In the genomic region with DNA sequence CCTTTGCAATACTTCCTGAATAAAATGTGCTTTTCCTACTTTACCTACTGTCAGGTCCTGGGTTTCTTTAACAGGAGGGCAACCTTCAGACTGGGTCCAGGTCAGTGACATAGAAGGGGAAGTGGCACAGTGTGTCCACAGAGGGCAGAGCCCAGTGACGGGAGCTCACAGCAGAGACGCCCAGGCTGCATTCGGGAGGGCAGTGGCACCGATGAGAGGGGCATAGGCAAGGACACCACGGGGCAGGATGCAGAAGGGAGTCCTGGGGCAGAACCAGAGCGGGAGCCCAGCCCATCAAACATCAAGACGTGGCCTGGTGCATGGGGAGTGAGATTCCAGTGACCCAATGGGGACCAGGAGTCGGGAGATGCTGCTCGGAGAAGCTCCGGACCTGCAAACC, we compare ENCODE assay signal across 24 cellular contexts.
DNase-seq lines count a peak whose midpoint lies in the region; ATAC-seq, FAIRE-seq and TF ChIP-seq lines count a peak whose summit lies in the region.
"Had no signal": no experiment of that assay in that cellular context is flagged by ENCODE, and none has a peak within 500 bp of the region (broad histone marks: within the 10 kb centered on the region; RNA-seq: fewer than 3 reads in every experiment).

No MANE protein-coding gene starts in this region.

- H3K9me3 Mint-ChIP-seq in nephron (peaks cover 8% of the 10 kb centered on the region), osteocyte (ENCODE audit: unreplicated experiment) (peaks cover 3% of the 10 kb centered on the region)
- H3K9me3 Mint-ChIP-seq: CD8-positive, alpha-beta memory T cell had no signal

- no peak overlapping the region for H3K27ac ChIP-seq in HepG2 (ENCODE audit: extremely low read length, insufficient read depth, low read length)
- H3K27ac ChIP-seq in right lobe of liver: no peak overlapping the region
- H3K27ac ChIP-seq: GM23248, HL-60 had no signal

- TF ChIP-seq RAD21 in HepG2 (CRISPR knock-in tag; IDR thresholded peaks at IDR 0.05): no peak

- intact Hi-C loops in HepG2 (cut with micrococcal nuclease; ENCODE audit: unreplicated experiment): no loop called here
- intact Hi-C loops in right lobe of liver (cut with DNase I): no loop called here

- H3K9me3 ChIP-seq in HepG2 (ENCODE audit: low read length) (no peaks in the 10 kb centered on the region), right lobe of liver (no peaks in the 10 kb centered on the region)
- H3K9me3 ChIP-seq: BE2C had no signal

- BruUV-seq in HepG2 (replicated peaks; lab: Mats Ljungman, UMichigan): no TSS peak

- peaks cover 5 to 19% of the 10 kb centered on the region in 2 experiments; a peak in 4 of 5 replicates for H3K27me3 ChIP-seq in HepG2 (ENCODE audit: control insufficient read depth in 1 of 2, insufficient read depth in 2 of 2, low read length in 2 of 2)
- H3K27me3 ChIP-seq in right lobe of liver: no peaks in the 10 kb centered on the region
- H3K27me3 ChIP-seq in bronchial epithelial cell (ENCODE audit: control insufficient read depth, insufficient read depth, low read length): no peaks in the 10 kb centered on the region
- H3K27me3 ChIP-seq: BE2C had no signal

- WGBS in HepG2 (ENCODE audit: low lambda C conversion rate): 31% methylated on average over 10 of the region's 10 CpGs
- 81% methylated on average over 3 of the region's 10 CpGs for WGBS in right lobe of liver (ENCODE audit: insufficient coverage, low coverage, low lambda C conversion rate, missing lambda C conversion rate)

- TF ChIP-seq POLR2A in HepG2 (IDR thresholded peaks at IDR 0.05; ENCODE audit: insufficient read depth in 1 of 2, low read depth in 2 of 2, low read length in 2 of 2): no peak
- no peak for TF ChIP-seq POLR2A in right lobe of liver (IDR thresholded peaks at IDR 0.05)

- no peak overlapping the region for H3K9ac ChIP-seq in HepG2 (ENCODE audit: insufficient read depth, low read depth, low read length)
- H3K9ac ChIP-seq: GM23248 had no signal

- H3K4me3 ChIP-seq in HepG2 (replicated peaks in 1 of 3; ENCODE audit: insufficient read depth in 1 of 3, low read depth in 2 of 3, low read length in 3 of 3): no peak overlapping the region
- no peak overlapping the region for H3K4me3 ChIP-seq in right lobe of liver
- H3K4me3 ChIP-seq in bronchial epithelial cell (ENCODE audit: low read depth, low read length): no peak overlapping the region
- H3K4me3 ChIP-seq: GM23248, HAP-1 had no signal

- no peaks in the 10 kb centered on the region for H3K27me3 Mint-ChIP-seq in nephron (ENCODE audit: low read depth)
- no peaks in the 10 kb centered on the region for H3K27me3 Mint-ChIP-seq in osteocyte (ENCODE audit: unreplicated experiment)
- H3K27me3 Mint-ChIP-seq: CD8-positive, alpha-beta memory T cell had no signal

- in situ Hi-C loops in HepG2 (cut with HindIII; ENCODE audit: extremely low pct_ligation_motif_present, low pct_unique_long_range_greater_than_20kb): loop anchor here (10.0 kb wide), 1 partner anchor 458 kb away; no protein-coding TSS in a partner anchor

- H2AFZ ChIP-seq in HepG2 (ENCODE audit: low read length): no peak overlapping the region
- H2AFZ ChIP-seq: GM23248 had no signal

- H3K4me1 ChIP-seq in HepG2 (ENCODE audit: insufficient read depth, low read length) (no peaks in the 10 kb centered on the region), right lobe of liver (no peaks in the 10 kb centered on the region)
- H3K4me1 ChIP-seq: BE2C, HAP-1 had no signal

- H3K36me3 Mint-ChIP-seq in nephron (ENCODE audit: low read depth) (no peaks in the 10 kb centered on the region), osteocyte (ENCODE audit: unreplicated experiment) (no peaks in the 10 kb centered on the region)

- H3K4me1 Mint-ChIP-seq in nephron (peaks cover 10% of the 10 kb centered on the region), osteocyte (ENCODE audit: unreplicated experiment) (peaks cover 3% of the 10 kb centered on the region)

- no peak for TF ChIP-seq EP300 in HepG2 (IDR thresholded peaks at IDR 0.05; ENCODE audit: low read depth in 2 of 2, low read length in 2 of 2)
- TF ChIP-seq EP300 in HepG2 (CRISPR knock-in tag; IDR thresholded peaks at IDR 0.05; ENCODE audit: borderline replicate concordance): no peak

- POLR2A ChIA-PET in HepG2 (lab: Yijun Ruan, JAX): no interaction called here

- H3K36me3 ChIP-seq in HepG2 (replicated peaks in 1 of 2; ENCODE audit: control insufficient read depth in 1 of 2, insufficient read depth in 2 of 2, low read length in 2 of 2): no peaks in the 10 kb centered on the region
- no peaks in the 10 kb centered on the region for H3K36me3 ChIP-seq in right lobe of liver
- no peaks in the 10 kb centered on the region for H3K36me3 ChIP-seq in bronchial epithelial cell (ENCODE audit: control insufficient read depth, insufficient read depth, low read length)
- H3K36me3 ChIP-seq: BE2C, HAP-1 had no signal

- H3K4me3 Mint-ChIP-seq in nephron (no peak overlapping the region), osteocyte (ENCODE audit: unreplicated experiment) (no peak overlapping the region)
- H3K4me3 Mint-ChIP-seq: CD4-positive, CD25-positive, alpha-beta regulatory T cell; CD8-positive, alpha-beta memory T cell had no signal

- H3K27ac Mint-ChIP-seq in nephron: peak overlapping the region; percentile 21 to 75 (median 38)
- H3K27ac Mint-ChIP-seq in osteocyte (ENCODE audit: unreplicated experiment): no peak overlapping the region
- H3K27ac Mint-ChIP-seq: CD4-positive, CD25-positive, alpha-beta regulatory T cell had no signal

- DNase-seq in HepG2 (ENCODE audit: low spot score) (no peak), right lobe of liver (no peak), bronchial epithelial cell (ENCODE audit: low read depth) (no peak), osteocyte (ENCODE audit: extremely low spot score, unreplicated experiment) (peak; percentile 74), GM03348 (ENCODE audit: low spot score) (no peak), cortex of kidney (lab: John Stamatoyannopoulos, UW) (no peak)
- DNase-seq: ACHN; BE2C; C1 segment of cervical spinal cord; CD4-positive, CD25-positive, alpha-beta regulatory T cell; CD8-positive, alpha-beta memory T cell; COR-L47; DMS 273 treated with DMSO at 0.1 percent for 48 hours; DMS53; DND-41; EL; GM23248; IMR-90 had no signal

- no peak overlapping the region for H3K4me2 ChIP-seq in HepG2 (ENCODE audit: low read depth, low read length)

- H3K79me2 ChIP-seq in HepG2 (ENCODE audit: insufficient read depth, low read length): no peaks in the 10 kb centered on the region

- no peak for FAIRE-seq in HepG2 (lab: Jason Lieb, UNC)
- peak; percentile 73 for FAIRE-seq in bronchial epithelial cell (lab: Jason Lieb, UNC)
- FAIRE-seq: A204.1, GM12891, GM19239 had no signal

- ATAC-seq in HepG2 (peak; percentile 14; the same call in 2 of the 3 replicates), right lobe of liver (no peak)

- TF ChIP-seq CTCF in HepG2 (CRISPR knock-in tag; IDR thresholded peaks at IDR 0.05) (no peak), right lobe of liver (IDR thresholded peaks at IDR 0.05) (no peak), bronchial epithelial cell (IDR thresholded peaks at IDR 0.05; ENCODE audit: insufficient read depth, low read length, severe bottlenecking) (no peak), nephron (IDR thresholded peaks at IDR 0.05; ENCODE audit: unreplicated experiment in 3 of 3) (no peak), osteocyte (IDR thresholded peaks at IDR 0.05) (no peak)

- H4K20me1 ChIP-seq in HepG2 (ENCODE audit: insufficient read depth, low read length): no peaks in the 10 kb centered on the region

- CTCF ChIA-PET in HepG2 (lab: Yijun Ruan, JAX; ENCODE audit: low intra/inter-chr PET ratio, low total read pairs): interaction anchor here (2.1 kb wide), 1 partner anchor 149 kb away, joined by 8 read pairs; no protein-coding TSS in a partner anchor

TF ChIP-seq in HepG2, 621 proteins besides CTCF, POLR2A, EP300 and RAD21:
- TF ChIP-seq RORA (CRISPR knock-in tag; IDR thresholded peaks at IDR 0.05) (no peak), ZNF207 (IDR thresholded peaks at IDR 0.05; ENCODE audit: borderline replicate concordance) (no peak), ZFAT (CRISPR knock-in tag; conservative IDR thresholded peaks at IDR 0.05) (no peak), JARID2 (CRISPR knock-in tag; IDR thresholded peaks at IDR 0.05; ENCODE audit: insufficient replicate concordance) (no peak), FOSL1 (CRISPR knock-in tag; IDR thresholded peaks at IDR 0.05; ENCODE audit: borderline replicate concordance) (no peak), ZNF557 (CRISPR knock-in tag; IDR thresholded peaks at IDR 0.05) (no peak)
- TF ChIP-seq, protein P1, sequence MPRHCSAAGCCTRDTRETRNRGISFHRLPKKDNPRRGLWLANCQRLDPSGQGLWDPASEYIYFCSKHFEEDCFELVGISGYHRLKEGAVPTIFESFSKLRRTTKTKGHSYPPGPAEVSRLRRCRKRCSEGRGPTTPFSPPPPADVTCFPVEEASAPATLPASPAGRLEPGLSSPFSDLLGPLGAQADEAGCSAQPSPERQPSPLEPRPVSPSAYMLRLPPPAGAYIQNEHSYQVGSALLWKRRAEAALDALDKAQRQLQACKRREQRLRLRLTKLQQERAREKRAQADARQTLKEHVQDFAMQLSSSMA (CRISPR knock-in tag; IDR thresholded peaks at IDR 0.05): no peak
- TF ChIP-seq, protein P2, sequence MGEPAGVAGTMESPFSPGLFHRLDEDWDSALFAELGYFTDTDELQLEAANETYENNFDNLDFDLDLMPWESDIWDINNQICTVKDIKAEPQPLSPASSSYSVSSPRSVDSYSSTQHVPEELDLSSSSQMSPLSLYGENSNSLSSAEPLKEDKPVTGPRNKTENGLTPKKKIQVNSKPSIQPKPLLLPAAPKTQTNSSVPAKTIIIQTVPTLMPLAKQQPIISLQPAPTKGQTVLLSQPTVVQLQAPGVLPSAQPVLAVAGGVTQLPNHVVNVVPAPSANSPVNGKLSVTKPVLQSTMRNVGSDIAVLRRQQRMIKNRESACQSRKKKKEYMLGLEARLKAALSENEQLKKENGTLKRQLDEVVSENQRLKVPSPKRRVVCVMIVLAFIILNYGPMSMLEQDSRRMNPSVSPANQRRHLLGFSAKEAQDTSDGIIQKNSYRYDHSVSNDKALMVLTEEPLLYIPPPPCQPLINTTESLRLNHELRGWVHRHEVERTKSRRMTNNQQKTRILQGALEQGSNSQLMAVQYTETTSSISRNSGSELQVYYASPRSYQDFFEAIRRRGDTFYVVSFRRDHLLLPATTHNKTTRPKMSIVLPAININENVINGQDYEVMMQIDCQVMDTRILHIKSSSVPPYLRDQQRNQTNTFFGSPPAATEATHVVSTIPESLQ (CRISPR knock-in tag; conservative IDR thresholded peaks at IDR 0.05): no peak
TF ChIP-seq in HepG2: peak in this region for 0.
